Comparison of ENCODE assay signal across 16 cellular contexts in the genomic region with DNA sequence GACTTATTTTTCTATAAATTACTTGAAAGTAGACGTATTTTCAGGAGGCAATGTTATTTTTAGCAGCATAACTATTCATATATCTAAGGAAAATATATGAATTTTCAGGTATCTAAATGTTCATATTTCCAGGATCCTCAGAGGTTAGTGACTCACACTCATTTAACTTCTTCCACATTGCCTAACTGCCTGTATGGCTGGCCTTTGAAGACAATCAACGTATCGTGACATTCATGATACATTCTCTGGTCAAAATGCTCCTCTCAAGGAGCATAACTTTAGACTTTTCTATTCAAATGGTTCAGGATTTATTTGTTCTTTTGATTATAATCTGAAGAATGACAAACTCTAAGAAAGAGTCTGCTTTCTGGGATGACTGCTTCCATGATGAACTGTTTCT.
"Had no signal": no experiment of that assay in that cellular context is flagged by ENCODE, and none has a peak within 500 bp of the region (broad histone marks: within the 10 kb centered on the region; RNA-seq: fewer than 3 reads in every experiment).

No MANE protein-coding gene starts in this region.

- H3K36me3 ChIP-seq: cardiac muscle cell, gastroesophageal sphincter, neural progenitor cell, right atrium auricular region, thyroid gland had no signal

- H3K27me3 ChIP-seq: cardiac muscle cell, gastroesophageal sphincter, neural progenitor cell, right atrium auricular region, thyroid gland had no signal

- H2AFZ ChIP-seq: neural progenitor cell had no signal

- H3K9me3 ChIP-seq: gastroesophageal sphincter, right atrium auricular region, thyroid gland had no signal

- H3K4me3 ChIP-seq: cardiac muscle cell, gastroesophageal sphincter, neural progenitor cell, right atrium auricular region, smooth muscle cell, thyroid gland had no signal

- ATAC-seq: activated T-cell treated with anti-CD3 and anti-CD28 coated beads, Interleukin-2, amount 50 U/mL, for 4 hours; gastroesophageal sphincter; stimulated activated effector memory CD8-positive, alpha-beta T cell treated with anti-CD3 and anti-CD28 coated beads, Interleukin-12 subunit alpha, Interleukin-12 subunit beta, amount 100 ng/mL, for 72 hours had no signal

- H3K27ac ChIP-seq: cardiac muscle cell, neural progenitor cell, right atrium auricular region, thyroid gland had no signal

- DNase-seq: activated CD4-positive, alpha-beta T cell treated with anti-CD3 and anti-CD28 coated beads, Interleukin-2, amount 50 U/mL, for 48 hours; activated CD4-positive, CD25-positive, alpha-beta regulatory T cell treated with anti-CD3 and anti-CD28 coated beads, Interleukin-2, amount 50 U/mL, for 72 hours; activated effector memory CD4-positive, alpha-beta T cell treated with anti-CD3 and anti-CD28 coated beads, Interleukin-2, amount 50 U/mL, for 16 hours; activated naive CD8-positive, alpha-beta T cell treated with anti-CD3 and anti-CD28 coated beads for 36 hours; activated T-cell treated with anti-CD3 and anti-CD28 coated beads, Interleukin-2, amount 50 U/mL, for 4 hours; aorta; kidney; thyroid gland had no signal

- FAIRE-seq: colon, endothelial cell of umbilical vein, kidney had no signal

- H3K9ac ChIP-seq: neural progenitor cell had no signal

- H3K4me2 ChIP-seq: neural progenitor cell, smooth muscle cell had no signal
